23 cellular contexts compared by ENCODE assay signal in the genomic region with DNA sequence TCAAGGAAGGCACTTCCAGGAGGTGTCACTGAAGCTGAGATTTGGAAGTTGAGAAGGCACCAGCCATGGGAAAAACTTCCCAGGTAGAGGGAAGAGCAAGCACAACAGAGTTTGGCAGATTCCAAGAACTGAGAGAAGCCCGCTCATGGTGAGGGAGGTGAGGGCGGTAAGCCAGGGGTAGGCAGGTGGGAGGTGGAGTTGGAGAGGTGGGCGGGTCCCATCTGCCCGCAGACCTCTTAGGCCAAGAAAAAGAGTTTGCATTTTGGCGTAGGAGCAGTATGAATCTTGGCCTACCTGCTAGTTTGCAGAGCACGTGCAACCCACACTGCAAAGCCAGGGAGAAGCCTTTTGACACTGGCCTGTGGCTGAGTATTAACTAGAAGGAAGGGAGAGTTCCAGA. TPM values are rescaled to one million over a fixed set of nuclear protein-coding genes. Genes with fewer than 3 reads are reported as not detected.
"Had no signal": no experiment of that assay in that cellular context is flagged by ENCODE, and none has a peak within 500 bp of the region (broad histone marks: within the 10 kb centered on the region; RNA-seq: fewer than 3 reads in every experiment).

No MANE protein-coding gene starts in this region.

- H3K9me3 ChIP-seq: left ventricle myocardium inferior, thoracic aorta had no signal

- H3K36me3 ChIP-seq: heart right ventricle, left ventricle myocardium inferior, thoracic aorta had no signal

- FAIRE-seq: bronchial epithelial cell had no signal

- ATAC-seq: activated T-cell treated with anti-CD3 and anti-CD28 coated beads, Interleukin-2, amount 50 U/mL, for 72 hours; heart right ventricle; natural killer cell treated with Interleukin-12 subunit alpha and Interleukin-12 subunit beta and Interleukin-15 and Interleukin-18, amount 100 ng/mL, for 72 hours; sciatic nerve had no signal

- H3K4me3 ChIP-seq: heart right ventricle, left ventricle myocardium inferior, smooth muscle cell, thoracic aorta had no signal

- DNase-seq: activated B cell treated with CpG ODN at 0.5 μM for 24 hours; activated CD4-positive, alpha-beta T cell treated with anti-CD3 and anti-CD28 coated beads for 4 hours; activated CD4-positive, alpha-beta T cell treated with anti-CD3 and anti-CD28 coated beads, Interleukin-2, amount 50 U/mL, for 48 hours; activated effector memory CD4-positive, alpha-beta T cell treated with Interleukin-2 at 50 U/mL for 16 hours; activated naive CD4-positive, alpha-beta T cell treated with anti-CD3 and anti-CD28 coated beads for 36 hours; activated naive CD8-positive, alpha-beta T cell treated with anti-CD3 and anti-CD28 coated beads, Interleukin-2, amount 10 ng/mL, durations not matched to agents 7 days and 5 days; activated T-cell treated with anti-CD3 and anti-CD28 coated beads, Interleukin-2, amount 50 U/mL, for 72 hours; amniotic stem cell; cerebellar nuclear complex; cortex of kidney; endodermal cell; heart right ventricle; kidney glomerular epithelial cell; left ventricle myocardium inferior; nucleus accumbens; stimulated activated CD4-positive, alpha-beta T cell treated with anti-CD3 and anti-CD28 coated beads, Interleukin-2, amount 100 ng/mL, for 48 hours; stimulated activated naive CD4-positive, alpha-beta T cell treated with Interleukin-2 at 50 U/mL for 16 hours; T-helper 9 cell had no signal

- H3K27ac ChIP-seq: heart right ventricle, left ventricle myocardium inferior, thoracic aorta had no signal

- H3K4me2 ChIP-seq: smooth muscle cell had no signal

RNA-seq across cellular contexts. Expression of a gene that starts 18.8 kb away (rescaled TPM):
- polyA plus RNA-seq: heart right ventricle had no signal
